In genomic region chr12:95998611-95999300, GRCh38 we compare ENCODE assay signal across 9 cellular contexts. TPM values are rescaled to one million over a fixed set of nuclear protein-coding genes. Genes with fewer than 3 reads are reported as not detected.
DNase-seq lines count a peak whose midpoint lies in the region; ATAC-seq and TF ChIP-seq lines count a peak whose summit lies in the region.
"Had no signal": no experiment of that assay in that cellular context is flagged by ENCODE, and none has a peak within 500 bp of the region (broad histone marks: within the 10 kb centered on the region; RNA-seq: fewer than 3 reads in every experiment).

No MANE protein-coding gene starts in this region.

- no peak for TF ChIP-seq POLR2A in esophagus squamous epithelium (IDR thresholded peaks at IDR 0.05)

- TF ChIP-seq CTCF in esophagus squamous epithelium (IDR thresholded peaks at IDR 0.05), result peak; percentile 37 to 70 (median 64)
- TF ChIP-seq CTCF in nephron progenitor cell (IDR thresholded peaks at IDR 0.05), result peak; percentile 54

- intact Hi-C loops in activated CD4-positive, alpha-beta memory T cell treated with anti-CD3 and anti-CD28 coated beads for 36 hours (cut with micrococcal nuclease), result loop anchor here (1.0 to 10.0 kb wide), 6 partner anchors 49 to 374 kb away; partner anchors contain the start of genes AMDHD1 and SNRPF
- intact Hi-C loops in esophagus squamous epithelium (cut with DNase I), result no loop called here
- intact Hi-C loops in aorta (cut with DNase I), result loop anchor here (5.0 to 10.0 kb wide), 3 partner anchors 81 to 424 kb away; no protein-coding TSS in a partner anchor

- POLR2A ChIA-PET in activated CD4-positive, alpha-beta memory T cell treated with anti-CD3 and anti-CD28 coated beads for 36 hours (lab: Charles Lee), result interaction anchor here (0.9 to 1.2 kb wide), 3 partner anchors 55 to 80 kb away, joined by 3 to 7 read pairs (median 3); partner anchors contain the start of genes AMDHD1 and CCDC38

- H3K27me3 Mint-ChIP-seq in activated CD4-positive, alpha-beta memory T cell treated with anti-CD3 and anti-CD28 coated beads for 36 hours, result no peaks in the 10 kb centered on the region
- peaks cover 2% of the 10 kb centered on the region for H3K27me3 Mint-ChIP-seq in nephron progenitor cell (ENCODE audit: low read depth, poor library complexity)
- H3K27me3 Mint-ChIP-seq: dendritic cell treated with granulocyte-macrophage colony-stimulating factor and Interleukin-4, amounts not matched to agents 40 ng/mL and 50 ng/mL, for 4 days had no signal

- peaks cover 0 to 50% (median 8%) of the 10 kb centered on the region in 3 donors for H3K36me3 ChIP-seq in esophagus squamous epithelium
- peaks cover 0 to 3% of the 10 kb centered on the region in 2 donors for H3K36me3 ChIP-seq in aorta (ENCODE audit: control insufficient read depth in 1 of 2, insufficient read depth in 2 of 2, low read length in 1 of 2)

- no peaks in the 10 kb centered on the region for H3K9me3 Mint-ChIP-seq in activated CD4-positive, alpha-beta memory T cell treated with anti-CD3 and anti-CD28 coated beads for 36 hours
- H3K9me3 Mint-ChIP-seq in nephron progenitor cell, result no peaks in the 10 kb centered on the region
- H3K9me3 Mint-ChIP-seq: dendritic cell treated with granulocyte-macrophage colony-stimulating factor and Interleukin-4, amounts not matched to agents 40 ng/mL and 50 ng/mL, for 4 days had no signal

- WGBS in esophagus squamous epithelium, 2 donors, result 42 to 46% methylated on average over 7 of the region's 7 CpGs
- WGBS in aorta, 2 donors, result 2 to 6% methylated on average over 7 of the region's 7 CpGs

- H3K4me3 ChIP-seq in esophagus squamous epithelium (no peak overlapping the region), aorta (ENCODE audit: low read length in 2 of 2) (no peak overlapping the region)

- H3K4me1 ChIP-seq in esophagus squamous epithelium (no peaks in the 10 kb centered on the region), aorta (ENCODE audit: control insufficient read depth in 1 of 2, insufficient read depth in 2 of 2, low read length in 2 of 2) (no peaks in the 10 kb centered on the region)

- H3K27me3 ChIP-seq in esophagus squamous epithelium (no peaks in the 10 kb centered on the region), aorta (ENCODE audit: control insufficient read depth in 1 of 2, insufficient read depth in 2 of 2, low read length in 1 of 2) (no peaks in the 10 kb centered on the region)

- peaks cover 9% of the 10 kb centered on the region for H3K4me1 Mint-ChIP-seq in activated CD4-positive, alpha-beta memory T cell treated with anti-CD3 and anti-CD28 coated beads for 36 hours (ENCODE audit: low read depth)
- H3K4me1 Mint-ChIP-seq in nephron progenitor cell, result peaks cover 11% of the 10 kb centered on the region

- H3K27ac ChIP-seq in esophagus squamous epithelium, result no peak overlapping the region
- H3K27ac ChIP-seq in aorta (ENCODE audit: low read depth in 1 of 2, low read length in 2 of 2), result no peak overlapping the region

- no peak overlapping the region for H3K27ac Mint-ChIP-seq in activated CD4-positive, alpha-beta memory T cell treated with anti-CD3 and anti-CD28 coated beads for 36 hours
- no peak overlapping the region for H3K27ac Mint-ChIP-seq in nephron progenitor cell
- H3K27ac Mint-ChIP-seq: dendritic cell treated with granulocyte-macrophage colony-stimulating factor and Interleukin-4, amounts not matched to agents 40 ng/mL and 50 ng/mL, for 4 days had no signal

- DNase-seq in DMS153 treated with DMSO at 0.1 percent for 48 hours (lab: John Stamatoyannopoulos, UW; ENCODE audit: unreplicated experiment) (peak; percentile 63), NCI-H748 treated with DMSO at 0.1 percent for 48 hours (lab: John Stamatoyannopoulos, UW) (peak; percentile 74), esophagus squamous epithelium (lab: John Stamatoyannopoulos, UW) (no peak), nephron progenitor cell (peak; percentile 33), aorta (no peak)
- DNase-seq in activated CD4-positive, alpha-beta memory T cell treated with anti-CD3 and anti-CD28 coated beads for 36 hours, result peak; percentile 65

- ATAC-seq in GM19452 (IDR thresholded peaks at IDR 0.05; ENCODE audit: unreplicated experiment) (peak; percentile 98), HG03439 (IDR thresholded peaks at IDR 0.05; ENCODE audit: unreplicated experiment) (peak; percentile 90), aorta (ENCODE audit: low FRiP score) (peak; percentile 86)

- no peak overlapping the region for H3K4me3 Mint-ChIP-seq in activated CD4-positive, alpha-beta memory T cell treated with anti-CD3 and anti-CD28 coated beads for 36 hours
- no peak overlapping the region for H3K4me3 Mint-ChIP-seq in nephron progenitor cell
- H3K4me3 Mint-ChIP-seq: dendritic cell treated with granulocyte-macrophage colony-stimulating factor and Interleukin-4, amounts not matched to agents 40 ng/mL and 50 ng/mL, for 4 days had no signal

- no peaks in the 10 kb centered on the region for H3K9me3 ChIP-seq in esophagus squamous epithelium
- no peaks in the 10 kb centered on the region for H3K9me3 ChIP-seq in aorta (ENCODE audit: control insufficient read depth, low read length)

- CTCF ChIA-PET in activated CD4-positive, alpha-beta memory T cell treated with anti-CD3 and anti-CD28 coated beads for 36 hours (lab: Charles Lee), result interaction anchor here (0.6 to 5.2 kb wide), 30 partner anchors 9 to 881 kb away, joined by 3 to 84 read pairs (median 4); partner anchors contain the start of genes AMDHD1, CCDC38, CDK17 and LTA4H

- peaks cover 13% of the 10 kb centered on the region for H3K36me3 Mint-ChIP-seq in activated CD4-positive, alpha-beta memory T cell treated with anti-CD3 and anti-CD28 coated beads for 36 hours
- peaks cover 14% of the 10 kb centered on the region for H3K36me3 Mint-ChIP-seq in nephron progenitor cell (ENCODE audit: low read depth)

RNA-seq across cellular contexts. Expression of gene HAL, which starts 2.6 kb away (rescaled TPM):
- total RNA-seq in activated CD4-positive, alpha-beta memory T cell treated with anti-CD3 and anti-CD28 coated beads for 36 hours, result under 1 TPM; 0.12 to 0.36 TPM
- total RNA-seq in esophagus squamous epithelium, result 1 to 10 TPM in 1 of 4 donors, under 1 TPM in 3; 0.21 to 2.2 (median 0.32) TPM
- total RNA-seq in aorta, result 1 to 10 TPM in 1 of 2 donors, under 1 TPM in 1; 0.39 to 1.4 TPM
- polyA plus RNA-seq in aorta, result under 1 TPM in 1 of 2 donors, not detected in 1; 0.63 TPM

RNA-seq across cellular contexts. Expression of gene LTA4H, which starts 36.6 kb away (rescaled TPM):
- total RNA-seq in activated CD4-positive, alpha-beta memory T cell treated with anti-CD3 and anti-CD28 coated beads for 36 hours, result 100 to 1,000 TPM; 106 to 110 TPM
- total RNA-seq in esophagus squamous epithelium (100 to 1,000 TPM; 105 to 235 (median 123) TPM), aorta (10 to 100 TPM; 45.5 to 66.8 TPM)
- 10 to 100 TPM; 52.1 to 56.8 TPM for polyA plus RNA-seq in aorta

RNA-seq across cellular contexts. Expression of gene AMDHD1, which starts 55.6 kb away (rescaled TPM):
- 1 to 10 TPM; 1.5 to 2.1 TPM for total RNA-seq in activated CD4-positive, alpha-beta memory T cell treated with anti-CD3 and anti-CD28 coated beads for 36 hours
- total RNA-seq in esophagus squamous epithelium (under 1 TPM in 2 of 4 donors, not detected in 2; 0.19 to 0.26 TPM), aorta (under 1 TPM; 0.51 to 0.75 TPM)
- 1 to 10 TPM; 1.0 to 4.6 TPM for polyA plus RNA-seq in aorta

RNA-seq across cellular contexts. Expression of gene CCDC38, which starts 56.3 kb away (rescaled TPM):
- total RNA-seq in activated CD4-positive, alpha-beta memory T cell treated with anti-CD3 and anti-CD28 coated beads for 36 hours, result under 1 TPM in 1 of 2 experiments, not detected in 1; 0.24 TPM
- under 1 TPM in 1 of 4 donors, not detected in 3; 0.23 TPM for total RNA-seq in esophagus squamous epithelium
- not detected for total RNA-seq in aorta
- polyA plus RNA-seq in aorta, result not detected

Comparison
In these comparisons a context has a peak if more than half of its experiments do, and no peak if none do; other contexts are left out.
1. DNase-seq: peak in DMS153 treated with DMSO at 0.1 percent for 48 hours (single experiment), NCI-H748 treated with DMSO at 0.1 percent for 48 hours (single experiment), activated CD4-positive, alpha-beta memory T cell treated with anti-CD3 and anti-CD28 coated beads for 36 hours (single experiment) and nephron progenitor cell (single experiment); none in esophagus squamous epithelium (single experiment) and aorta (0 of 2).
2. Peak in every context shown above with its lines, with median percentiles within 50 percentile points of each other: ATAC-seq.